ENCODE assay signal across 5 cellular contexts in genomic region chr3:70870576-70870975, GRCh38.
"Had no signal": no experiment of that assay in that cellular context is flagged by ENCODE, and none has a peak within 500 bp of the region (broad histone marks: within the 10 kb centered on the region; RNA-seq: fewer than 3 reads in every experiment).

No MANE protein-coding gene starts in this region.

- FAIRE-seq: HepG2, HTR-8/SVneo, K562 had no signal

- H3K27ac ChIP-seq: HL-60 had no signal

- H3K4me3 ChIP-seq: K562 had no signal

- DNase-seq: KBM-7 had no signal

- ATAC-seq: HepG2, K562 had no signal
